In genomic region chr19:41861846-41862245, GRCh38 we compare ENCODE assay signal across 9 cellular contexts. TPM values are rescaled to one million over a fixed set of nuclear protein-coding genes. Genes with fewer than 3 reads are reported as not detected.
DNase-seq lines count a peak whose midpoint lies in the region; ATAC-seq and TF ChIP-seq lines count a peak whose summit lies in the region.
"Had no signal": no experiment of that assay in that cellular context is flagged by ENCODE, and none has a peak within 500 bp of the region (broad histone marks: within the 10 kb centered on the region; RNA-seq: fewer than 3 reads in every experiment).

No MANE protein-coding gene starts in this region.

- H3K27me3 Mint-ChIP-seq in activated naive CD4-positive, alpha-beta T cell treated with anti-CD3 and anti-CD28 coated beads for 36 hours (ENCODE audit: low read depth) = no peaks in the 10 kb centered on the region
- H3K27me3 Mint-ChIP-seq in activated T-helper 17 cell treated with anti-CD3 and anti-CD28 coated beads, Interleukin-2, amount 50 U/mL, for 72 hours = no peaks in the 10 kb centered on the region

- H3K9ac ChIP-seq in iPS-15b (ENCODE audit: low read depth, low read length) = no peak overlapping the region

- no peaks in the 10 kb centered on the region for H3K9me3 ChIP-seq in iPS-15b (ENCODE audit: control insufficient read depth, insufficient read depth, low read length)
- H3K9me3 ChIP-seq in suprapubic skin = no peaks in the 10 kb centered on the region

- no peak overlapping the region for H3K27ac ChIP-seq in suprapubic skin

- H3K27me3 ChIP-seq in iPS-15b (ENCODE audit: control insufficient read depth, insufficient read depth, low read length) = no peaks in the 10 kb centered on the region
- H3K27me3 ChIP-seq in suprapubic skin = no peaks in the 10 kb centered on the region

- no peak for TF ChIP-seq POLR2A in suprapubic skin (IDR thresholded peaks at IDR 0.05)

- peak overlapping the region; percentile 90 for H3K4me3 Mint-ChIP-seq in activated naive CD4-positive, alpha-beta T cell treated with anti-CD3 and anti-CD28 coated beads for 36 hours
- H3K4me3 Mint-ChIP-seq in activated T-helper 17 cell treated with anti-CD3 and anti-CD28 coated beads, Interleukin-2, amount 50 U/mL, for 72 hours = peak overlapping the region; percentile 90

- TF ChIP-seq EP300 in suprapubic skin (IDR thresholded peaks at IDR 0.05) = no peak

- no peak for ATAC-seq in activated T-helper 17 cell treated with anti-CD3 and anti-CD28 coated beads, Interleukin-2, amount 50 U/mL, for 72 hours (replicated peaks)
- ATAC-seq: left ventricle myocardium superior had no signal

- DNase-seq in activated naive CD4-positive, alpha-beta T cell treated with anti-CD3 and anti-CD28 coated beads for 36 hours = no peak
- no peak for DNase-seq in activated naive CD4-positive, alpha-beta T cell treated with anti-CD3 and anti-CD28 coated beads, Interleukin-2, amount 50 U/mL, for 16 hours
- DNase-seq in suprapubic skin (ENCODE audit: low spot score in 2 of 2) = no peak
- no peak for DNase-seq in GM10266 (ENCODE audit: extremely low spot score)
- no peak for DNase-seq in CD1c-positive myeloid dendritic cell (ENCODE audit: extremely low spot score)
- no peak for DNase-seq in dedifferentiated amniotic fluid mesenchymal stem cell (ENCODE audit: extremely low spot score)
- DNase-seq: left ventricle myocardium superior had no signal

- intact Hi-C loops in activated naive CD4-positive, alpha-beta T cell treated with anti-CD3 and anti-CD28 coated beads for 36 hours (cut with micrococcal nuclease) = no loop called here

- H3K36me3 Mint-ChIP-seq in activated naive CD4-positive, alpha-beta T cell treated with anti-CD3 and anti-CD28 coated beads for 36 hours (ENCODE audit: low read depth) = peaks cover 57% of the 10 kb centered on the region
- H3K36me3 Mint-ChIP-seq in activated T-helper 17 cell treated with anti-CD3 and anti-CD28 coated beads, Interleukin-2, amount 50 U/mL, for 72 hours (ENCODE audit: low read depth) = peaks cover 73% of the 10 kb centered on the region

- WGBS in suprapubic skin = 73% methylated on average over 9 of the region's 9 CpGs

- H3K36me3 ChIP-seq in iPS-15b (ENCODE audit: control insufficient read depth, insufficient read depth, low read length) = peaks cover 62% of the 10 kb centered on the region
- H3K36me3 ChIP-seq in suprapubic skin = peaks cover 51% of the 10 kb centered on the region

- peak overlapping the region; percentile 97 for H3K27ac Mint-ChIP-seq in activated naive CD4-positive, alpha-beta T cell treated with anti-CD3 and anti-CD28 coated beads for 36 hours
- H3K27ac Mint-ChIP-seq in activated T-helper 17 cell treated with anti-CD3 and anti-CD28 coated beads, Interleukin-2, amount 50 U/mL, for 72 hours = peak overlapping the region; percentile 98

- peaks cover 60% of the 10 kb centered on the region for H3K4me1 Mint-ChIP-seq in activated naive CD4-positive, alpha-beta T cell treated with anti-CD3 and anti-CD28 coated beads for 36 hours (ENCODE audit: low read depth)
- H3K4me1 Mint-ChIP-seq in activated T-helper 17 cell treated with anti-CD3 and anti-CD28 coated beads, Interleukin-2, amount 50 U/mL, for 72 hours = peaks cover 27% of the 10 kb centered on the region

- H3K4me1 ChIP-seq in iPS-15b (ENCODE audit: control insufficient read depth, insufficient read depth, low read length) = peaks cover 10% of the 10 kb centered on the region
- H3K4me1 ChIP-seq in suprapubic skin = peaks cover 50% of the 10 kb centered on the region

- CTCF ChIA-PET in activated naive CD4-positive, alpha-beta T cell treated with anti-CD3 and anti-CD28 coated beads for 36 hours (lab: Charles Lee) = interaction anchor here (1.5 to 2.0 kb wide), 2 partner anchors 11 to 91 kb away, joined by 6 read pairs; no protein-coding TSS in a partner anchor

- TF ChIP-seq CTCF in suprapubic skin (IDR thresholded peaks at IDR 0.05) = no peak
- no peak for TF ChIP-seq CTCF in GM10266 (IDR thresholded peaks at IDR 0.05; ENCODE audit: control insufficient read depth, insufficient read depth, low read depth, missing control alignments)

- H3K4me3 ChIP-seq in iPS-15b (ENCODE audit: low read depth, low read length) (peak overlapping the region; percentile 100), suprapubic skin (peak overlapping the region; percentile 99)

- H3K9me3 Mint-ChIP-seq in activated naive CD4-positive, alpha-beta T cell treated with anti-CD3 and anti-CD28 coated beads for 36 hours = no peaks in the 10 kb centered on the region
- no peaks in the 10 kb centered on the region for H3K9me3 Mint-ChIP-seq in activated T-helper 17 cell treated with anti-CD3 and anti-CD28 coated beads, Interleukin-2, amount 50 U/mL, for 72 hours

RNA-seq across cellular contexts. Expression of gene RPS19, which starts 1.8 kb away (rescaled TPM):
- total RNA-seq in activated naive CD4-positive, alpha-beta T cell treated with anti-CD3 and anti-CD28 coated beads for 36 hours = 1,000 to 10,000 TPM; 4,092 to 4,109 TPM
- 1,000 to 10,000 TPM; 3,531 to 4,049 TPM for total RNA-seq in activated T-helper 17 cell treated with anti-CD3 and anti-CD28 coated beads, Interleukin-2, amount 50 U/mL, for 72 hours
- 1,000 to 10,000 TPM; 1,057 to 2,332 (median 1,706) TPM for total RNA-seq in suprapubic skin

RNA-seq across cellular contexts. Expression of gene CD79A, which starts 15.2 kb away (rescaled TPM):
- 1 to 10 TPM; 2.5 to 2.7 TPM for total RNA-seq in activated naive CD4-positive, alpha-beta T cell treated with anti-CD3 and anti-CD28 coated beads for 36 hours
- under 1 TPM; 0.22 to 0.98 TPM for total RNA-seq in activated T-helper 17 cell treated with anti-CD3 and anti-CD28 coated beads, Interleukin-2, amount 50 U/mL, for 72 hours
- total RNA-seq in suprapubic skin = 1 to 10 TPM in 1 of 4 donors, not detected in 3; 3.0 TPM
- total RNA-seq: left ventricle myocardium superior had no signal

RNA-seq across cellular contexts. Expression of gene DMRTC2, which starts 17.0 kb away (rescaled TPM):
- not detected for total RNA-seq in activated naive CD4-positive, alpha-beta T cell treated with anti-CD3 and anti-CD28 coated beads for 36 hours
- not detected for total RNA-seq in activated T-helper 17 cell treated with anti-CD3 and anti-CD28 coated beads, Interleukin-2, amount 50 U/mL, for 72 hours
- not detected for total RNA-seq in suprapubic skin
- total RNA-seq: left ventricle myocardium superior had no signal

RNA-seq across cellular contexts. Expression of gene LYPD4, which starts 17.4 kb away (rescaled TPM):
- not detected for total RNA-seq in activated naive CD4-positive, alpha-beta T cell treated with anti-CD3 and anti-CD28 coated beads for 36 hours
- total RNA-seq in activated T-helper 17 cell treated with anti-CD3 and anti-CD28 coated beads, Interleukin-2, amount 50 U/mL, for 72 hours = not detected
- not detected for total RNA-seq in suprapubic skin
- total RNA-seq: left ventricle myocardium superior had no signal

RNA-seq across cellular contexts. Expression of gene ARHGEF1, which starts 21.1 kb away (rescaled TPM):
- total RNA-seq in activated naive CD4-positive, alpha-beta T cell treated with anti-CD3 and anti-CD28 coated beads for 36 hours = 100 to 1,000 TPM; 246 to 260 TPM
- 100 to 1,000 TPM; 255 to 337 TPM for total RNA-seq in activated T-helper 17 cell treated with anti-CD3 and anti-CD28 coated beads, Interleukin-2, amount 50 U/mL, for 72 hours
- 100 to 1,000 TPM in 1 of 4 donors, 10 to 100 TPM in 3; 61.0 to 173 (median 72.1) TPM for total RNA-seq in suprapubic skin
